Comparison of ENCODE assay signal across 1 cellular context in the genomic region with DNA sequence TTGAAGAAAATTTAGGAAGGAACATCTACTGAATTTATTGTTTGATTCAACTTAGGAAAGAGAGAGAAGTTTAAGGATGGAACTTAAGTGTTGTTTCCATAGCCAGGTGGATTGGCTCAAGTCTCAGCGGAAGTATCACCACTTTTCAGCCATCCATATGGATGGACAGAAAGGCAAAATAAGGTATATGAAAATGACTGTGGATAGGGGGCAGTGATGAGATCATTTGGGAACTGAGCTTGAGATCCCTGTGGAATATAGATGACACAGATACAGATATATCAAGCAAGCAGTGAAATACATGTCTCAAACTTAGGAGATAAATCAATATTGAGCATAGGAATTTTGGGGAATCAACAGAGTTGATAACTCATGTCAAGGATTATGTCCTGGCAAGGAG.
TF ChIP-seq lines count a peak whose summit lies in the region.

No MANE protein-coding gene starts in this region.

TF ChIP-seq in GM23338, 12 proteins besides CTCF, POLR2A, EP300 and RAD21 (continued from another document):
- TF ChIP-seq, protein P1, sequence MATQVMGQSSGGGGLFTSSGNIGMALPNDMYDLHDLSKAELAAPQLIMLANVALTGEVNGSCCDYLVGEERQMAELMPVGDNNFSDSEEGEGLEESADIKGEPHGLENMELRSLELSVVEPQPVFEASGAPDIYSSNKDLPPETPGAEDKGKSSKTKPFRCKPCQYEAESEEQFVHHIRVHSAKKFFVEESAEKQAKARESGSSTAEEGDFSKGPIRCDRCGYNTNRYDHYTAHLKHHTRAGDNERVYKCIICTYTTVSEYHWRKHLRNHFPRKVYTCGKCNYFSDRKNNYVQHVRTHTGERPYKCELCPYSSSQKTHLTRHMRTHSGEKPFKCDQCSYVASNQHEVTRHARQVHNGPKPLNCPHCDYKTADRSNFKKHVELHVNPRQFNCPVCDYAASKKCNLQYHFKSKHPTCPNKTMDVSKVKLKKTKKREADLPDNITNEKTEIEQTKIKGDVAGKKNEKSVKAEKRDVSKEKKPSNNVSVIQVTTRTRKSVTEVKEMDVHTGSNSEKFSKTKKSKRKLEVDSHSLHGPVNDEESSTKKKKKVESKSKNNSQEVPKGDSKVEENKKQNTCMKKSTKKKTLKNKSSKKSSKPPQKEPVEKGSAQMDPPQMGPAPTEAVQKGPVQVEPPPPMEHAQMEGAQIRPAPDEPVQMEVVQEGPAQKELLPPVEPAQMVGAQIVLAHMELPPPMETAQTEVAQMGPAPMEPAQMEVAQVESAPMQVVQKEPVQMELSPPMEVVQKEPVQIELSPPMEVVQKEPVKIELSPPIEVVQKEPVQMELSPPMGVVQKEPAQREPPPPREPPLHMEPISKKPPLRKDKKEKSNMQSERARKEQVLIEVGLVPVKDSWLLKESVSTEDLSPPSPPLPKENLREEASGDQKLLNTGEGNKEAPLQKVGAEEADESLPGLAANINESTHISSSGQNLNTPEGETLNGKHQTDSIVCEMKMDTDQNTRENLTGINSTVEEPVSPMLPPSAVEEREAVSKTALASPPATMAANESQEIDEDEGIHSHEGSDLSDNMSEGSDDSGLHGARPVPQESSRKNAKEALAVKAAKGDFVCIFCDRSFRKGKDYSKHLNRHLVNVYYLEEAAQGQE (IDR thresholded peaks at IDR 0.05; ENCODE audit: unreplicated experiment), result no peak
- no peak for TF ChIP-seq EZH2 (IDR thresholded peaks at IDR 0.05; ENCODE audit: low read depth, unreplicated experiment)
